Comparison of ENCODE assay signal across 1 cellular context in genomic region chrX:48896611-48897011, GRCh38.
A peak's percentile ranks its signal among the peaks of the same experiment; 100 is the strongest.
TF ChIP-seq lines count a peak whose summit lies in the region.

No MANE protein-coding gene starts in this region.

TF ChIP-seq in K562, 482 proteins besides CTCF, POLR2A, EP300 and RAD21:
- TF ChIP-seq TBP (optimal IDR thresholded peaks at IDR 0.05; ENCODE audit: low read depth, low read length), result peak; percentile 1
- no peak for TF ChIP-seq ZNF184 (CRISPR knock-in tag; IDR thresholded peaks at IDR 0.05)
